In genomic region chr3:100288288-100288894, GRCh38 we compare ENCODE assay signal across 21 cellular contexts. TPM values are rescaled to one million over a fixed set of nuclear protein-coding genes. Genes with fewer than 3 reads are reported as not detected.
A peak's percentile ranks its signal among the peaks of the same experiment; 100 is the strongest.
DNase-seq lines count a peak whose midpoint lies in the region; ATAC-seq, FAIRE-seq and TF ChIP-seq lines count a peak whose summit lies in the region.
"Had no signal": no experiment of that assay in that cellular context is flagged by ENCODE, and none has a peak within 500 bp of the region (broad histone marks: within the 10 kb centered on the region; RNA-seq: fewer than 3 reads in every experiment).

No MANE protein-coding gene starts in this region.

- H3K4me1 ChIP-seq in CD8-positive, alpha-beta memory T cell (ENCODE audit: insufficient read depth, low read length): no peaks in the 10 kb centered on the region
- H3K4me1 ChIP-seq in K562 (replicated peaks in 1 of 2; ENCODE audit: control insufficient read depth in 2 of 2, insufficient read depth in 2 of 2, low read length in 2 of 2) (peaks cover 4 to 13% of the 10 kb centered on the region in 2 experiments; a peak in 4 of 5 replicates), kidney (ENCODE audit: control insufficient read depth in 1 of 2, insufficient read depth in 1 of 2, low read depth in 1 of 2, low read length in 2 of 2) (no peaks in the 10 kb centered on the region), heart left ventricle (peaks cover 0 to 7% (median 0%) of the 10 kb centered on the region in 12 donors)
- H3K4me1 ChIP-seq: BE2C had no signal

- H3K4me2 ChIP-seq in K562 (ENCODE audit: insufficient read depth, low read length): no peak overlapping the region; the same call in 1 of the 2 replicates

- in situ Hi-C loops in KBM-7 (cut with MboI; ENCODE audit: low pct_unique_long_range_greater_than_20kb, low sequenced_read_pairs): no loop called here
- in situ Hi-C loops in K562 (cut with MboI): no loop called here

- no peaks in the 10 kb centered on the region for H3K27me3 ChIP-seq in CD8-positive, alpha-beta memory T cell (ENCODE audit: insufficient read depth, low read length, poor library complexity, severe bottlenecking)
- H3K27me3 ChIP-seq in K562 (ENCODE audit: control insufficient read depth in 2 of 2, insufficient read depth in 2 of 2, low read length in 2 of 2) (no peaks in the 10 kb centered on the region), heart left ventricle (no peaks in the 10 kb centered on the region)
- H3K27me3 ChIP-seq: BE2C; BLaER1 treated with 17β-estradiol and CSF1 and Interleukin-3, amounts not matched to agents 10 nM and 100 nM had no signal

- H4K20me1 ChIP-seq in K562 (replicated peaks; ENCODE audit: control insufficient read depth, insufficient read depth, low read length): no peaks in the 10 kb centered on the region; the same call in 1 of the 2 replicates

- peaks cover 2 to 6% (median 5%) of the 10 kb centered on the region in 3 donors for H3K4me1 Mint-ChIP-seq in CD8-positive, alpha-beta memory T cell
- H3K4me1 Mint-ChIP-seq in T-helper 17 cell: peaks cover 2% of the 10 kb centered on the region

- no peak overlapping the region for H2AFZ ChIP-seq in K562 (ENCODE audit: low read depth, low read length)

- ATAC-seq in K562: no peak
- ATAC-seq in heart left ventricle: no peak
- ATAC-seq in T-helper 17 cell: no peak

- CTCF ChIA-PET in CD8-positive, alpha-beta memory T cell (lab: Charles Lee): no interaction called here
- CTCF ChIA-PET in K562 (lab: Yijun Ruan, JAX; ENCODE audit: low intra/inter-chr PET ratio): no interaction called here

- H3K27ac ChIP-seq in CD8-positive, alpha-beta memory T cell (ENCODE audit: low read depth, low read length): peak overlapping the region; percentile 17
- H3K27ac ChIP-seq in K562 (ENCODE audit: extremely low read depth, low read depth, low read length) (peak overlapping the region; percentile 67), kidney (ENCODE audit: low read depth in 2 of 2, low read length in 2 of 2) (no peak overlapping the region), heart left ventricle (no peak overlapping the region)
- H3K27ac ChIP-seq: BLaER1 treated with 17β-estradiol and CSF1 and Interleukin-3, amounts not matched to agents 10 nM and 100 nM had no signal

- H3K4me3 Mint-ChIP-seq in CD8-positive, alpha-beta memory T cell: no peak overlapping the region
- H3K4me3 Mint-ChIP-seq in T-helper 17 cell: no peak overlapping the region
- H3K4me3 Mint-ChIP-seq: CD14-positive monocyte; CD4-positive, alpha-beta T cell had no signal

- H3K4me3 ChIP-seq in CD8-positive, alpha-beta memory T cell (ENCODE audit: low read length): no peak overlapping the region
- H3K4me3 ChIP-seq in K562: no peak overlapping the region
- no peak overlapping the region for H3K4me3 ChIP-seq in kidney (ENCODE audit: low read length in 2 of 2)
- no peak overlapping the region for H3K4me3 ChIP-seq in heart left ventricle
- H3K4me3 ChIP-seq: BLaER1 treated with 17β-estradiol and CSF1 and Interleukin-3, amounts not matched to agents 10 nM and 100 nM had no signal

- peaks cover 9% of the 10 kb centered on the region for H3K79me2 ChIP-seq in K562 (ENCODE audit: control insufficient read depth, insufficient read depth, low read length)

- H3K9ac ChIP-seq in K562 (ENCODE audit: insufficient read depth in 1 of 2, low read depth in 2 of 2, low read length in 2 of 2): peak overlapping the region in 1 of 2 experiments; percentile 34; a peak in 3 of 4 replicates
- no peak overlapping the region for H3K9ac ChIP-seq in kidney (ENCODE audit: low read length in 2 of 2)
- H3K9ac ChIP-seq: BLaER1 treated with 17β-estradiol and CSF1 and Interleukin-3, amounts not matched to agents 10 nM and 100 nM had no signal

- intact Hi-C loops in K562 (cut with micrococcal nuclease): loop anchor here (2.0 kb wide), 1 partner anchor 28 kb away; the partner anchor contains the start of gene TBC1D23
- intact Hi-C loops in kidney (cut with DNase I): no loop called here
- intact Hi-C loops in heart left ventricle (cut with DNase I): no loop called here

- POLR2A ChIA-PET in CD8-positive, alpha-beta memory T cell (lab: Charles Lee): no interaction called here
- POLR2A ChIA-PET in K562 (lab: Yijun Ruan, JAX): interaction anchor here (1.4 kb wide), 1 partner anchor 18 kb away, joined by 4 read pairs; no protein-coding TSS in a partner anchor

- no peak for DNase-seq in CD8-positive, alpha-beta memory T cell
- DNase-seq in GM12891 (ENCODE audit: insufficient read length, low spot score): no peak
- peak; percentile 3 for DNase-seq in KBM-7
- no peak for DNase-seq in K562 (ENCODE audit: extremely low read depth in 1 of 4, low spot score in 3 of 4)
- no peak for DNase-seq in kidney
- DNase-seq in NCI-H748 (lab: John Stamatoyannopoulos, UW; ENCODE audit: unreplicated experiment): no peak
- no peak for DNase-seq in heart left ventricle
- no peak for DNase-seq in T-helper 17 cell
- DNase-seq: ACHN; BE2C; Calu3; CD4-positive, alpha-beta T cell; COR-L47; DMS79 treated with DMSO at 0.1 percent for 48 hours; GOT3; H7; HCEC 1CT had no signal

- H3K36me3 ChIP-seq in CD8-positive, alpha-beta memory T cell (ENCODE audit: insufficient read depth, low read length): peaks cover 11% of the 10 kb centered on the region
- peaks cover 67% of the 10 kb centered on the region for H3K36me3 ChIP-seq in K562 (ENCODE audit: control insufficient read depth, insufficient read depth, low read length)
- H3K36me3 ChIP-seq in kidney (ENCODE audit: control insufficient read depth in 1 of 2, insufficient read depth in 2 of 2, low read length in 2 of 2): peaks cover 2 to 24% of the 10 kb centered on the region in 2 donors
- H3K36me3 ChIP-seq in heart left ventricle: peaks cover 0 to 91% (median 60%) of the 10 kb centered on the region in 9 donors
- H3K36me3 ChIP-seq: BE2C had no signal

- FAIRE-seq in GM12891 (lab: Jason Lieb, UNC): peak; percentile 28
- FAIRE-seq in K562 (lab: Jason Lieb, UNC): no peak
- no peak for FAIRE-seq in kidney (lab: Jason Lieb, UNC)
- FAIRE-seq: G401.6, GM18507 had no signal

- no peaks in the 10 kb centered on the region for H3K9me3 Mint-ChIP-seq in CD8-positive, alpha-beta memory T cell
- H3K9me3 Mint-ChIP-seq: CD4-positive, alpha-beta T cell had no signal

- BruUV-seq in K562 (replicated peaks; lab: Mats Ljungman, UMichigan): no TSS peak

- H3K36me3 Mint-ChIP-seq in CD8-positive, alpha-beta memory T cell: peaks cover 0 to 71% (median 15%) of the 10 kb centered on the region in 3 donors
- H3K36me3 Mint-ChIP-seq in T-helper 17 cell (ENCODE audit: low read depth): peaks cover 3% of the 10 kb centered on the region

- no peak for TF ChIP-seq RAD21 in K562 (CRISPR knock-in tag; conservative IDR thresholded peaks at IDR 0.05 in 1 of 2, IDR thresholded peaks at IDR 0.05 in 1 of 2)

- no peaks in the 10 kb centered on the region for H3K9me3 ChIP-seq in CD8-positive, alpha-beta memory T cell (ENCODE audit: low read length)
- no peaks in the 10 kb centered on the region for H3K9me3 ChIP-seq in K562 (replicated peaks; ENCODE audit: control insufficient read depth, insufficient read depth, low read depth, low read length)
- no peaks in the 10 kb centered on the region for H3K9me3 ChIP-seq in kidney (ENCODE audit: control insufficient read depth in 1 of 2, low read length in 2 of 2)
- H3K9me3 ChIP-seq in heart left ventricle: no peaks in the 10 kb centered on the region
- H3K9me3 ChIP-seq in T-helper 17 cell (ENCODE audit: control insufficient read depth, low read length, poor library complexity, severe bottlenecking): no peaks in the 10 kb centered on the region
- H3K9me3 ChIP-seq: BE2C; BLaER1 treated with 17β-estradiol and CSF1 and Interleukin-3, amounts not matched to agents 10 nM and 100 nM had no signal

- no peak overlapping the region for H3K27ac Mint-ChIP-seq in CD8-positive, alpha-beta memory T cell
- H3K27ac Mint-ChIP-seq in T-helper 17 cell: no peak overlapping the region
- H3K27ac Mint-ChIP-seq: CD4-positive, alpha-beta T cell had no signal

- H3K9me1 ChIP-seq in K562 (ENCODE audit: control insufficient read depth, insufficient read depth, low read length): no peaks in the 10 kb centered on the region

- TF ChIP-seq CTCF in K562 (IDR thresholded peaks at IDR 0.05 in 2 of 3, conservative IDR thresholded peaks at IDR 0.05 in 1 of 3; ENCODE audit: insufficient read depth in 2 of 3, low read depth in 1 of 3, low read length in 3 of 3): no peak
- TF ChIP-seq CTCF in kidney (IDR thresholded peaks at IDR 0.05; ENCODE audit: borderline replicate concordance, extremely low read depth, insufficient read depth): no peak
- no peak for TF ChIP-seq CTCF in heart left ventricle (IDR thresholded peaks at IDR 0.05)

- no peak for TF ChIP-seq POLR2A in GM12891 (IDR thresholded peaks at IDR 0.05; ENCODE audit: low read depth, low read length)
- no peak for TF ChIP-seq POLR2A in K562 (conservative IDR thresholded peaks at IDR 0.05)
- TF ChIP-seq POLR2A in heart left ventricle (IDR thresholded peaks at IDR 0.05): no peak

- no peaks in the 10 kb centered on the region for H3K27me3 Mint-ChIP-seq in CD8-positive, alpha-beta memory T cell
- H3K27me3 Mint-ChIP-seq in T-helper 17 cell: no peaks in the 10 kb centered on the region
- H3K27me3 Mint-ChIP-seq: CD4-positive, alpha-beta T cell had no signal

- no peak for TF ChIP-seq EP300 in K562 (IDR thresholded peaks at IDR 0.05; ENCODE audit: low read length)

RNA-seq across cellular contexts. Expression of gene TBC1D23, which starts 27.6 kb away (rescaled TPM):
- 10 to 100 TPM; 21.0 to 23.1 TPM for total RNA-seq in CD8-positive, alpha-beta memory T cell
- 21.9 TPM for polyA plus RNA-seq in CD8-positive, alpha-beta memory T cell
- 4.6 TPM for polyA plus RNA-seq in GM12891 (2012; ENCODE audit: low read depth, missing spikeins)
- total RNA-seq in K562 (2011; cell fraction: chromatin; rRNA removed; ENCODE audit: low replicate concordance): 86.1 and 137 TPM in 2 replicates
- 23.0 and 30.1 TPM in 2 replicates for total RNA-seq in K562 (2011; cell fraction: nucleolus; rRNA removed)
- total RNA-seq in K562 (2011; cell fraction: nucleoplasm; rRNA removed): 48.8 and 56.6 TPM in 2 replicates
- total RNA-seq in K562 (2014; rRNA removed): 26.7 and 28.0 TPM in 2 replicates
- total RNA-seq in K562 (2014; rRNA removed; fragmentation: Illumina TruSeq; extraction: Trizol): 48.7 and 56.5 TPM in 2 replicates
- 32.0 and 35.2 TPM in 2 replicates for total RNA-seq in K562 (2015; rRNA removed; fragmentation: Illumina TruSeq; extraction: Trizol)
- 42.8 and 48.2 TPM in 2 replicates for total RNA-seq in K562 (2021)
- 75.2 and 85.8 TPM in 2 replicates for polyA plus RNA-seq in K562 (2011; rRNA removed)
- polyA plus RNA-seq in K562 (2011; cell fraction: cytosol; rRNA removed): 13.5 and 23.4 TPM in 2 replicates
- 27.0 and 42.7 TPM in 2 replicates for polyA plus RNA-seq in K562 (2011; cell fraction: nucleus; rRNA removed)
- 20.5 and 23.1 TPM in 2 replicates for polyA plus RNA-seq in K562 (2012)
- polyA plus RNA-seq in K562 (2014; fragmentation: Illumina TruSeq; extraction: Trizol): 24.4 and 29.0 TPM in 2 replicates
- polyA plus RNA-seq in K562 (2014; fragmentation: Nextera tagmentation; extraction: Ambion mirVana): 10 to 100 TPM; 43.7 to 49.3 TPM
- polyA plus RNA-seq in K562 (2014; rRNA removed): 23.4 and 25.8 TPM in 2 replicates
- polyA minus RNA-seq in K562 (2011; rRNA and poly(A)+ RNA removed): 104 and 139 TPM in 2 replicates
- polyA minus RNA-seq in K562 (2011; cell fraction: cytosol; rRNA and poly(A)+ RNA removed): 35.6 and 41.3 TPM in 2 replicates
- polyA minus RNA-seq in K562 (2011; cell fraction: nucleus; rRNA and poly(A)+ RNA removed): 27.5 and 53.5 TPM in 2 replicates
- total RNA-seq in kidney: 46.9 TPM
- polyA plus RNA-seq in kidney (ENCODE audit: insufficient read depth, low read depth, low replicate concordance): 18.0 TPM
- total RNA-seq in heart left ventricle: 10 to 100 TPM; 17.7 to 38.3 (median 32.9) TPM
- 10 to 100 TPM; 13.6 to 41.7 TPM for polyA plus RNA-seq in heart left ventricle
- total RNA-seq in T-helper 17 cell: 10 to 100 TPM; 37.4 to 44.2 TPM

RNA-seq across cellular contexts. Expression of gene NIT2, which starts 46.2 kb away (rescaled TPM):
- 10 to 100 TPM; 81.9 to 83.0 TPM for total RNA-seq in CD8-positive, alpha-beta memory T cell
- 44.1 TPM for polyA plus RNA-seq in CD8-positive, alpha-beta memory T cell
- 87.6 TPM for polyA plus RNA-seq in GM12891 (2012; ENCODE audit: low read depth, missing spikeins)
- total RNA-seq in K562 (2011; cell fraction: chromatin; rRNA removed; ENCODE audit: low replicate concordance): 21.7 and 43.7 TPM in 2 replicates
- 13.4 and 13.7 TPM in 2 replicates for total RNA-seq in K562 (2011; cell fraction: nucleolus; rRNA removed)
- 22.8 and 32.7 TPM in 2 replicates for total RNA-seq in K562 (2011; cell fraction: nucleoplasm; rRNA removed)
- 10.9 and 11.4 TPM in 2 replicates for total RNA-seq in K562 (2014; rRNA removed)
- total RNA-seq in K562 (2014; rRNA removed; fragmentation: Illumina TruSeq; extraction: Trizol): 21.5 and 24.8 TPM in 2 replicates
- total RNA-seq in K562 (2015; rRNA removed; fragmentation: Illumina TruSeq; extraction: Trizol): 18.8 and 19.1 TPM in 2 replicates
- 22.1 and 24.9 TPM in 2 replicates for total RNA-seq in K562 (2021)
- 36.3 and 49.5 TPM in 2 replicates for polyA plus RNA-seq in K562 (2011; rRNA removed)
- 9.1 and 17.4 TPM in 2 replicates for polyA plus RNA-seq in K562 (2011; cell fraction: cytosol; rRNA removed)
- 64.7 and 73.1 TPM in 2 replicates for polyA plus RNA-seq in K562 (2011; cell fraction: nucleus; rRNA removed)
- polyA plus RNA-seq in K562 (2012): 28.7 and 29.5 TPM in 2 replicates
- polyA plus RNA-seq in K562 (2014; fragmentation: Illumina TruSeq; extraction: Trizol): 16.6 and 17.0 TPM in 2 replicates
- 10 to 100 TPM; 59.9 to 62.2 TPM for polyA plus RNA-seq in K562 (2014; fragmentation: Nextera tagmentation; extraction: Ambion mirVana)
- 26.7 and 26.9 TPM in 2 replicates for polyA plus RNA-seq in K562 (2014; rRNA removed)
- polyA minus RNA-seq in K562 (2011; rRNA and poly(A)+ RNA removed): 14.1 and 16.0 TPM in 2 replicates
- polyA minus RNA-seq in K562 (2011; cell fraction: cytosol; rRNA and poly(A)+ RNA removed): 6.1 and 6.9 TPM in 2 replicates
- polyA minus RNA-seq in K562 (2011; cell fraction: nucleus; rRNA and poly(A)+ RNA removed): 12.4 and 14.8 TPM in 2 replicates
- 57.5 TPM for total RNA-seq in kidney
- polyA plus RNA-seq in kidney (ENCODE audit: insufficient read depth, low read depth, low replicate concordance): 180 TPM
- 10 to 100 TPM; 11.6 to 50.9 (median 43.9) TPM for total RNA-seq in heart left ventricle
- polyA plus RNA-seq in heart left ventricle: 10 to 100 TPM; 12.3 to 19.7 TPM
- total RNA-seq in T-helper 17 cell: 10 to 100 TPM; 24.0 to 30.1 TPM

Comparison
In these comparisons a context has a peak if more than half of its experiments do, and no peak if none do; other contexts are left out.
1. H3K27ac ChIP-seq: peak in CD8-positive, alpha-beta memory T cell (single experiment) and K562 (single experiment); none in kidney (0 of 2) and heart left ventricle (0 of 12).